ENCODE assay signal across 1 cellular context in genomic region chr11:117851091-117851490, GRCh38.
TF ChIP-seq lines count a peak whose summit lies in the region.

No MANE protein-coding gene starts in this region.

TF ChIP-seq in GM12878, 131 proteins besides CTCF, POLR2A, EP300 and RAD21:
- TF ChIP-seq GABPA (IDR thresholded peaks at IDR 0.05; ENCODE audit: low read depth) (no peak), RFX5 (IDR thresholded peaks at IDR 0.05; ENCODE audit: low read depth, low read length) (no peak), PRDM15 (CRISPR knock-in tag; IDR thresholded peaks at IDR 0.05) (no peak), HDAC2 (IDR thresholded peaks at IDR 0.05) (no peak), JUND (IDR thresholded peaks at IDR 0.05; ENCODE audit: low read depth, low read length) (no peak), RB1 (IDR thresholded peaks at IDR 0.05; ENCODE audit: borderline replicate concordance) (no peak)
